In genomic region chr19:6531163-6531955, GRCh38 we compare ENCODE assay signal across 1 cellular context.
A peak's percentile ranks its signal among the peaks of the same experiment; 100 is the strongest.
TF ChIP-seq lines count a peak whose summit lies in the region.

No MANE protein-coding gene starts in this region.

TF ChIP-seq in endothelial cell of umbilical vein, 7 proteins besides CTCF, POLR2A, EP300 and RAD21:
- TF ChIP-seq JUN (IDR thresholded peaks at IDR 0.05; ENCODE audit: borderline replicate concordance, insufficient read depth, insufficient read length, low read depth) = no peak
- TF ChIP-seq EZH2 (IDR thresholded peaks at IDR 0.05; ENCODE audit: borderline replicate concordance, low read depth, low read length, severe bottlenecking) = peak; percentile 47
- no peak for TF ChIP-seq MAX (IDR thresholded peaks at IDR 0.05; ENCODE audit: insufficient read depth, insufficient read length)
- no peak for TF ChIP-seq FOS (IDR thresholded peaks at IDR 0.05; ENCODE audit: borderline replicate concordance, insufficient read depth, low read length)
- TF ChIP-seq MYC (IDR thresholded peaks at IDR 0.05; ENCODE audit: low read depth, low read length) = no peak
- TF ChIP-seq GATA2 (IDR thresholded peaks at IDR 0.05; ENCODE audit: insufficient read depth, insufficient read length, low read depth, low read length) = no peak
